Comparison of ENCODE assay signal across 8 cellular contexts in the genomic region with DNA sequence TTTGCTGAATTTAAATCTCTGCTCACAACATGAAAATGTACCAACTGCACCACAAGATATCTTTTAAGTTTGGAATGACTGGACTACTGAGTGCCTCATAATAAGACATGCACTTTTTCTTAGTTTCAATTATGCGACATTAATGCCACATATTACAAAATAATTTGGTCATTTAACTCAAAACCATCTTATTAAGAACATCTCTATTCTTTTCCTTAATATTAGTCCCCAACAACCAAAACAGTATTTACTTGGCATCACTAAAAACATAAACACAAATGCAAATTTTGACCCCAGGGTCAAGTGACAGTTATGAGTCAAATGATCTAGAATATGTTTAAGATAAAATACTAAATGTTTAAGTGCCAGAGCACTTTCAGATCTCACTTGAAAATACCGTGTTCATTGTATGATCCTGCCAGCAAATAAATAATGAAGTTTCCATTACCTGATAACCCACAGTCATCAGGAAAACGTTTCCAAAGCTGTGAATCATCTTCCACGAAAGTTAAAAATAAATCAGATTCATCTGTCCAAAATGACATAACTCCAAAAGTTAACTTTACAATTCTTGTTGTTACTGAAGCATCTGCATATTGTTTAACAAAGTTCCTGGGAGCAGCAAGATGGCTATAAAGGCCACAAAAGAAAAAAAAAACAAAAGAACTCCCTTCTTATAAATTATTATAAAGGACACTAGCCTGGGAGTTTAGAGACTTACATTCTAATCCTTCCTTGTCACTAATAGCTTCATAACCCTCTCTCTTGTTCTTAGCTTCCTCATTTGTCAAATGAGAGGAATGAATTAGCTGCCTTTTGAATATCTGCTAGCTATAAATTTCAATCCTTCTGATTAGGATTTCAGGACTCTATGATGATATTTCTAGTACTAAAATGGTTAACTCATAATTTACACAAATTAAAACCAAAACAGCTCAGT. TPM values are rescaled to one million over a fixed set of nuclear protein-coding genes. Genes with fewer than 3 reads are reported as not detected.
DNase-seq lines count a peak whose midpoint lies in the region; ATAC-seq and TF ChIP-seq lines count a peak whose summit lies in the region.

No MANE protein-coding gene starts in this region.

- H3K36me3 ChIP-seq in smooth muscle cell (ENCODE audit: low read depth) = peaks cover 7% of the 10 kb centered on the region

- intact Hi-C loops in activated CD4-positive, alpha-beta memory T cell treated with anti-CD3 and anti-CD28 coated beads for 36 hours (cut with micrococcal nuclease) = loop anchor here (1.0 to 10.0 kb wide), 2 partner anchors 31 to 210 kb away; partner anchors contain the start of genes HECTD1 and STRN3

- peaks cover 19% of the 10 kb centered on the region for H3K9me3 Mint-ChIP-seq in activated CD4-positive, alpha-beta memory T cell treated with anti-CD3 and anti-CD28 coated beads for 36 hours
- H3K9me3 Mint-ChIP-seq in activated CD4-positive, alpha-beta memory T cell treated with anti-CD3 and anti-CD28 coated beads, Interleukin-2, amount 10 ng/mL, durations not matched to agents 7 days and 5 days = peaks cover 15% of the 10 kb centered on the region

- peak overlapping the region; percentile 21 for H3K4me2 ChIP-seq in smooth muscle cell

- peaks cover 18% of the 10 kb centered on the region for H3K4me1 ChIP-seq in smooth muscle cell (ENCODE audit: low read depth)

- H3K27me3 Mint-ChIP-seq in activated CD4-positive, alpha-beta memory T cell treated with anti-CD3 and anti-CD28 coated beads for 36 hours = no peaks in the 10 kb centered on the region
- no peaks in the 10 kb centered on the region for H3K27me3 Mint-ChIP-seq in activated CD4-positive, alpha-beta memory T cell treated with anti-CD3 and anti-CD28 coated beads, Interleukin-2, amount 10 ng/mL, durations not matched to agents 7 days and 5 days

- H3K27me3 ChIP-seq in smooth muscle cell (ENCODE audit: low read depth) = no peaks in the 10 kb centered on the region

- H4K20me1 ChIP-seq in smooth muscle cell (ENCODE audit: low read depth) = peaks cover 100% of the 10 kb centered on the region

- POLR2A ChIA-PET in activated CD4-positive, alpha-beta memory T cell treated with anti-CD3 and anti-CD28 coated beads for 36 hours (lab: Charles Lee) = interaction anchor here (0.9 kb wide), 1 partner anchor 32 kb away, joined by 3 read pairs; no protein-coding TSS in a partner anchor
- POLR2A ChIA-PET in activated CD4-positive, alpha-beta memory T cell treated with anti-CD3 and anti-CD28 coated beads, Interleukin-2, amount 10 ng/mL, durations not matched to agents 7 days and 5 days (lab: Charles Lee) = interaction anchor here (1.0 kb wide), 1 partner anchor 18 kb away, joined by 3 read pairs; no protein-coding TSS in a partner anchor
- POLR2A ChIA-PET in GM10248 (lab: Yijun Ruan, JAX) = no interaction called here

- H3K4me3 ChIP-seq in choroid plexus epithelial cell (ENCODE audit: low read depth, low read length) = no peak overlapping the region
- H3K4me3 ChIP-seq in smooth muscle cell = no peak overlapping the region

- no peak overlapping the region for H3K4me3 Mint-ChIP-seq in activated CD4-positive, alpha-beta memory T cell treated with anti-CD3 and anti-CD28 coated beads for 36 hours
- H3K4me3 Mint-ChIP-seq in activated CD4-positive, alpha-beta memory T cell treated with anti-CD3 and anti-CD28 coated beads, Interleukin-2, amount 10 ng/mL, durations not matched to agents 7 days and 5 days = no peak overlapping the region

- peaks cover 24% of the 10 kb centered on the region for H3K36me3 Mint-ChIP-seq in activated CD4-positive, alpha-beta memory T cell treated with anti-CD3 and anti-CD28 coated beads for 36 hours
- H3K36me3 Mint-ChIP-seq in activated CD4-positive, alpha-beta memory T cell treated with anti-CD3 and anti-CD28 coated beads, Interleukin-2, amount 10 ng/mL, durations not matched to agents 7 days and 5 days (ENCODE audit: low read depth) = peaks cover 30% of the 10 kb centered on the region

- no peaks in the 10 kb centered on the region for H3K9me3 ChIP-seq in smooth muscle cell (replicated peaks; ENCODE audit: low read depth)

- CTCF ChIA-PET in activated CD4-positive, alpha-beta memory T cell treated with anti-CD3 and anti-CD28 coated beads for 36 hours (lab: Charles Lee) = interaction anchor here (0.7 to 1.0 kb wide), 2 partner anchors 15 to 60 kb away, joined by 3 to 5 read pairs; no protein-coding TSS in a partner anchor
- CTCF ChIA-PET in activated CD4-positive, alpha-beta memory T cell treated with anti-CD3 and anti-CD28 coated beads, Interleukin-2, amount 10 ng/mL, durations not matched to agents 7 days and 5 days (lab: Charles Lee) = interaction anchor here (0.6 to 1.1 kb wide), 3 partner anchors 15 to 63 kb away, joined by 3 to 8 read pairs (median 4); no protein-coding TSS in a partner anchor
- CTCF ChIA-PET in GM10248 (lab: Yijun Ruan, JAX) = interaction anchor here (0.7 to 2.0 kb wide), 3 partner anchors 10 to 19 kb away, joined by 4 to 7 read pairs (median 4); no protein-coding TSS in a partner anchor

- no peak for TF ChIP-seq CTCF in choroid plexus epithelial cell (conservative IDR thresholded peaks at IDR 0.05; ENCODE audit: low read depth, low read length)
- no peak for TF ChIP-seq CTCF in smooth muscle cell (IDR thresholded peaks at IDR 0.05; ENCODE audit: borderline replicate concordance, insufficient read depth, poor library complexity, severe bottlenecking)
- TF ChIP-seq CTCF in GM10248 (IDR thresholded peaks at IDR 0.05; ENCODE audit: control extremely low read depth, extremely low read depth, low read depth, missing control alignments) = no peak

- H3K9ac ChIP-seq in smooth muscle cell (ENCODE audit: low read depth) = no peak overlapping the region

- DNase-seq in activated CD4-positive, alpha-beta memory T cell treated with anti-CD3 and anti-CD28 coated beads for 36 hours = no peak
- no peak for DNase-seq in activated CD4-positive, alpha-beta memory T cell treated with anti-CD3 and anti-CD28 coated beads, Interleukin-2, amount 10 ng/mL, durations not matched to agents 7 days and 5 days
- DNase-seq in choroid plexus epithelial cell (ENCODE audit: low read depth) = peak; percentile 28
- no peak for DNase-seq in smooth muscle cell (lab: John Stamatoyannopoulos, UW; ENCODE audit: unreplicated experiment)
- no peak for DNase-seq in NCI-H526 (lab: John Stamatoyannopoulos, UW)
- DNase-seq in NCI-H128 (lab: John Stamatoyannopoulos, UW; ENCODE audit: unreplicated experiment) = no peak
- DNase-seq in GM10248 (ENCODE audit: extremely low spot score) = no peak

- peak overlapping the region; percentile 69 for H3K27ac ChIP-seq in smooth muscle cell (ENCODE audit: low read depth)

- H3F3A ChIP-seq in smooth muscle cell (ENCODE audit: low read depth) = peaks cover 6% of the 10 kb centered on the region

- peaks cover 100% of the 10 kb centered on the region for H3K79me2 ChIP-seq in smooth muscle cell (ENCODE audit: low read depth)

- WGBS in smooth muscle cell (ENCODE audit: low lambda C conversion rate) = 31% methylated on average over 4 of the region's 4 CpGs

- peak overlapping the region; percentile 52 for H3K27ac Mint-ChIP-seq in activated CD4-positive, alpha-beta memory T cell treated with anti-CD3 and anti-CD28 coated beads for 36 hours
- H3K27ac Mint-ChIP-seq in activated CD4-positive, alpha-beta memory T cell treated with anti-CD3 and anti-CD28 coated beads, Interleukin-2, amount 10 ng/mL, durations not matched to agents 7 days and 5 days = no peak overlapping the region

- ATAC-seq in HG03378 (IDR thresholded peaks at IDR 0.05; ENCODE audit: unreplicated experiment) = peak; percentile 69

- no peak overlapping the region for H2AFZ ChIP-seq in smooth muscle cell (ENCODE audit: low read depth)

- peaks cover 44% of the 10 kb centered on the region for H3K4me1 Mint-ChIP-seq in activated CD4-positive, alpha-beta memory T cell treated with anti-CD3 and anti-CD28 coated beads for 36 hours (ENCODE audit: low read depth)
- H3K4me1 Mint-ChIP-seq in activated CD4-positive, alpha-beta memory T cell treated with anti-CD3 and anti-CD28 coated beads, Interleukin-2, amount 10 ng/mL, durations not matched to agents 7 days and 5 days = peaks cover 20% of the 10 kb centered on the region

RNA-seq across cellular contexts. Expression of gene AP4S1, which starts 30.5 kb away (rescaled TPM):
- 1 to 10 TPM; 3.9 to 5.9 TPM for total RNA-seq in activated CD4-positive, alpha-beta memory T cell treated with anti-CD3 and anti-CD28 coated beads for 36 hours
- total RNA-seq in activated CD4-positive, alpha-beta memory T cell treated with anti-CD3 and anti-CD28 coated beads, Interleukin-2, amount 10 ng/mL, durations not matched to agents 7 days and 5 days = 1 to 10 TPM; 3.7 to 4.2 TPM
- 7.6 and 9.8 TPM in 2 replicates for total RNA-seq in smooth muscle cell
- 2.3 and 4.1 TPM in 2 replicates for polyA plus RNA-seq in smooth muscle cell

RNA-seq across cellular contexts. Expression of gene STRN3, which starts 31.2 kb away (rescaled TPM):
- total RNA-seq in activated CD4-positive, alpha-beta memory T cell treated with anti-CD3 and anti-CD28 coated beads for 36 hours = 10 to 100 TPM; 17.4 to 19.4 TPM
- 10 to 100 TPM; 22.3 to 25.4 TPM for total RNA-seq in activated CD4-positive, alpha-beta memory T cell treated with anti-CD3 and anti-CD28 coated beads, Interleukin-2, amount 10 ng/mL, durations not matched to agents 7 days and 5 days
- 43.6 and 66.2 TPM in 2 replicates for total RNA-seq in smooth muscle cell
- polyA plus RNA-seq in smooth muscle cell = 6.8 and 9.5 TPM in 2 replicates
